In genomic region chr1:7960165-7960564, GRCh38 we compare ENCODE assay signal across 11 cellular contexts. TPM values are rescaled to one million over a fixed set of nuclear protein-coding genes. Genes with fewer than 3 reads are reported as not detected.
DNase-seq lines count a peak whose midpoint lies in the region; ATAC-seq and TF ChIP-seq lines count a peak whose summit lies in the region.
"Had no signal": no experiment of that assay in that cellular context is flagged by ENCODE, and none has a peak within 500 bp of the region (broad histone marks: within the 10 kb centered on the region; RNA-seq: fewer than 3 reads in every experiment).

No MANE protein-coding gene starts in this region.

- CTCF ChIA-PET in CD4-positive, alpha-beta memory T cell (lab: Charles Lee; ENCODE audit: partially characterized antibody) = no interaction called here

- H3K27me3 ChIP-seq in CD4-positive, alpha-beta memory T cell (ENCODE audit: insufficient read depth, low read length) = no peaks in the 10 kb centered on the region
- no peaks in the 10 kb centered on the region for H3K27me3 ChIP-seq in testis

- H3K9me3 ChIP-seq in CD4-positive, alpha-beta memory T cell (ENCODE audit: control insufficient read depth in 1 of 2, low read length in 2 of 2) = no peaks in the 10 kb centered on the region
- no peaks in the 10 kb centered on the region for H3K9me3 ChIP-seq in testis

- intact Hi-C loops in CD4-positive, alpha-beta memory T cell (cut with micrococcal nuclease) = loop anchor here (5.0 kb wide), 1 partner anchor 192 kb away; no protein-coding TSS in a partner anchor
- intact Hi-C loops in testis (cut with DNase I; ENCODE audit: low total_unique reads) = no loop called here

- peak overlapping the region; percentile 94 for H3K27ac ChIP-seq in CD4-positive, alpha-beta memory T cell (ENCODE audit: low read depth, low read length)
- peak overlapping the region in 1 of 2 donors; percentile 87 for H3K27ac ChIP-seq in testis

- peak overlapping the region; percentile 96 to 100 (median 99) for H3K27ac Mint-ChIP-seq in CD4-positive, alpha-beta memory T cell
- peak overlapping the region; percentile 70 to 100 (median 99) for H3K27ac Mint-ChIP-seq in brain
- peak overlapping the region; percentile 94 to 96 for H3K27ac Mint-ChIP-seq in natural killer cell treated with Interleukin-12 subunit alpha and Interleukin-12 subunit beta and Interleukin-15 and Interleukin-18, amount 100 ng/mL, for 72 hours

- no peak for ATAC-seq in natural killer cell treated with Interleukin-12 subunit alpha and Interleukin-12 subunit beta and Interleukin-15 and Interleukin-18, amount 100 ng/mL, for 72 hours
- ATAC-seq in HG03520 (IDR thresholded peaks at IDR 0.05; ENCODE audit: unreplicated experiment) = no peak
- ATAC-seq: esophagus mucosa had no signal

- H3K4me1 ChIP-seq in CD4-positive, alpha-beta memory T cell (ENCODE audit: insufficient read depth, low read length) = peaks cover 62% of the 10 kb centered on the region
- peaks cover 14% of the 10 kb centered on the region for H3K4me1 ChIP-seq in testis

- POLR2A ChIA-PET in CD4-positive, alpha-beta memory T cell (lab: Charles Lee; ENCODE audit: partially characterized antibody) = no interaction called here

- WGBS in testis, 2 donors = 52 to 78% methylated on average over 2 of the region's 2 CpGs

- peak overlapping the region; percentile 86 to 97 for H3K4me3 ChIP-seq in CD4-positive, alpha-beta memory T cell (ENCODE audit: low read length in 2 of 2)
- H3K4me3 ChIP-seq in LNCaP clone FGC (ENCODE audit: low read depth, low read length) (peak overlapping the region; percentile 78), testis (no peak overlapping the region)

- no peak for TF ChIP-seq POLR2A in testis (IDR thresholded peaks at IDR 0.05)

- peaks cover 12 to 34% of the 10 kb centered on the region in 2 donors for H3K36me3 Mint-ChIP-seq in CD4-positive, alpha-beta memory T cell
- H3K36me3 Mint-ChIP-seq in brain = peaks cover 19% of the 10 kb centered on the region
- H3K36me3 Mint-ChIP-seq in natural killer cell treated with Interleukin-12 subunit alpha and Interleukin-12 subunit beta and Interleukin-15 and Interleukin-18, amount 100 ng/mL, for 72 hours = peaks cover 24% of the 10 kb centered on the region

- DNase-seq in CD4-positive, alpha-beta memory T cell = no peak
- DNase-seq in LNCaP clone FGC (ENCODE audit: low read depth) (no peak), testis (no peak), SIG-M5 treated with dmso at 0.1 percent for 504 hours (lab: John Stamatoyannopoulos, UW; ENCODE audit: unreplicated experiment) (no peak)
- DNase-seq in natural killer cell treated with Interleukin-12 subunit alpha and Interleukin-12 subunit beta and Interleukin-15 and Interleukin-18, amount 100 ng/mL, for 72 hours (ENCODE audit: low spot score) = no peak
- DNase-seq in activated effector memory CD4-positive, alpha-beta T cell treated with anti-CD3 and anti-CD28 coated beads, Interleukin-2, amount 50 U/mL, for 16 hours = no peak
- DNase-seq: activated gamma-delta T cell treated with Interleukin-2 at 50 U/mL for 16 hours had no signal

- peaks cover 14% of the 10 kb centered on the region for H3K36me3 ChIP-seq in CD4-positive, alpha-beta memory T cell (ENCODE audit: insufficient read depth, low read length)
- H3K36me3 ChIP-seq in testis (ENCODE audit: low read depth, missing control alignments) = no peaks in the 10 kb centered on the region

- H3K27me3 Mint-ChIP-seq in CD4-positive, alpha-beta memory T cell = no peaks in the 10 kb centered on the region
- peaks cover 7% of the 10 kb centered on the region for H3K27me3 Mint-ChIP-seq in brain
- H3K27me3 Mint-ChIP-seq in natural killer cell treated with Interleukin-12 subunit alpha and Interleukin-12 subunit beta and Interleukin-15 and Interleukin-18, amount 100 ng/mL, for 72 hours = no peaks in the 10 kb centered on the region

- H3K4me1 Mint-ChIP-seq in CD4-positive, alpha-beta memory T cell = peaks cover 40 to 71% (median 57%) of the 10 kb centered on the region in 4 donors
- H3K4me1 Mint-ChIP-seq in brain = peaks cover 52% of the 10 kb centered on the region
- H3K4me1 Mint-ChIP-seq in natural killer cell treated with Interleukin-12 subunit alpha and Interleukin-12 subunit beta and Interleukin-15 and Interleukin-18, amount 100 ng/mL, for 72 hours (ENCODE audit: low read depth in 2 of 2) = peaks cover 47 to 48% of the 10 kb centered on the region in 2 donors

- peak overlapping the region; percentile 75 to 100 (median 98) for H3K4me3 Mint-ChIP-seq in CD4-positive, alpha-beta memory T cell
- peak overlapping the region; percentile 98 to 100 (median 99) for H3K4me3 Mint-ChIP-seq in brain
- H3K4me3 Mint-ChIP-seq in natural killer cell treated with Interleukin-12 subunit alpha and Interleukin-12 subunit beta and Interleukin-15 and Interleukin-18, amount 100 ng/mL, for 72 hours = peak overlapping the region; percentile 99

- no peak for TF ChIP-seq CTCF in LNCaP clone FGC (IDR thresholded peaks at IDR 0.05; ENCODE audit: control insufficient read depth, extremely low read depth, insufficient read depth)
- TF ChIP-seq CTCF in brain (conservative IDR thresholded peaks at IDR 0.05) = no peak
- TF ChIP-seq CTCF in testis (IDR thresholded peaks at IDR 0.05) = no peak

- no peaks in the 10 kb centered on the region for H3K9me3 Mint-ChIP-seq in CD4-positive, alpha-beta memory T cell
- H3K9me3 Mint-ChIP-seq in brain = peaks cover 0 to 5% (median 0%) of the 10 kb centered on the region in 5 experiments
- no peaks in the 10 kb centered on the region for H3K9me3 Mint-ChIP-seq in natural killer cell treated with Interleukin-12 subunit alpha and Interleukin-12 subunit beta and Interleukin-15 and Interleukin-18, amount 100 ng/mL, for 72 hours

RNA-seq across cellular contexts. Expression of gene PARK7, which starts 1.3 kb away (rescaled TPM):
- 100 to 1,000 TPM; 112 to 122 TPM for total RNA-seq in CD4-positive, alpha-beta memory T cell
- 100 to 1,000 TPM; 342 to 381 TPM for polyA plus RNA-seq in CD4-positive, alpha-beta memory T cell
- 495 TPM for polyA plus RNA-seq in brain (ENCODE audit: insufficient read depth, low read depth, low replicate concordance)
- 100 to 1,000 TPM; 417 to 446 TPM for total RNA-seq in natural killer cell treated with Interleukin-12 subunit alpha and Interleukin-12 subunit beta and Interleukin-15 and Interleukin-18, amount 100 ng/mL, for 72 hours
- 100 to 1,000 TPM; 110 to 129 TPM for total RNA-seq in testis
- polyA plus RNA-seq in testis (ENCODE audit: insufficient read depth, low read depth, low replicate concordance) = 281 TPM

RNA-seq across cellular contexts. Expression of gene TNFRSF9, which starts 19.5 kb away (rescaled TPM):
- under 1 TPM; 0.15 to 0.53 TPM for total RNA-seq in CD4-positive, alpha-beta memory T cell
- under 1 TPM in 1 of 2 donors, not detected in 1; 0.56 TPM for polyA plus RNA-seq in CD4-positive, alpha-beta memory T cell
- polyA plus RNA-seq in brain (ENCODE audit: insufficient read depth, low read depth, low replicate concordance) (not detected), testis (ENCODE audit: insufficient read depth, low read depth, low replicate concordance) (0.24 TPM)
- 100 to 1,000 TPM; 126 to 462 TPM for total RNA-seq in natural killer cell treated with Interleukin-12 subunit alpha and Interleukin-12 subunit beta and Interleukin-15 and Interleukin-18, amount 100 ng/mL, for 72 hours
- total RNA-seq in testis = under 1 TPM; 0.06 to 0.08 TPM
- total RNA-seq: HT-29 had no signal

Comparison
In these comparisons a context has a peak if more than half of its experiments do, and no peak if none do; other contexts are left out.
1. H3K4me3 ChIP-seq: peak in CD4-positive, alpha-beta memory T cell (2 of 2) and LNCaP clone FGC (single experiment); none in testis (0 of 2).
2. RNA of gene TNFRSF9, which starts 19.5 kb away (total RNA-seq): 126 to 462 TPM in natural killer cell treated with Interleukin-12 subunit alpha and Interleukin-12 subunit beta and Interleukin-15 and Interleukin-18, amount 100 ng/mL, for 72 hours; 0.15 to 0.53 TPM in CD4-positive, alpha-beta memory T cell and 0.06 to 0.08 TPM in testis; every median in the first group is over 10 times any median in the second.
3. Peak in every context shown above with its lines, with median percentiles within 50 percentile points of each other: H3K27ac Mint-ChIP-seq and H3K4me3 Mint-ChIP-seq.